8 cellular contexts compared by ENCODE assay signal in the genomic region with DNA sequence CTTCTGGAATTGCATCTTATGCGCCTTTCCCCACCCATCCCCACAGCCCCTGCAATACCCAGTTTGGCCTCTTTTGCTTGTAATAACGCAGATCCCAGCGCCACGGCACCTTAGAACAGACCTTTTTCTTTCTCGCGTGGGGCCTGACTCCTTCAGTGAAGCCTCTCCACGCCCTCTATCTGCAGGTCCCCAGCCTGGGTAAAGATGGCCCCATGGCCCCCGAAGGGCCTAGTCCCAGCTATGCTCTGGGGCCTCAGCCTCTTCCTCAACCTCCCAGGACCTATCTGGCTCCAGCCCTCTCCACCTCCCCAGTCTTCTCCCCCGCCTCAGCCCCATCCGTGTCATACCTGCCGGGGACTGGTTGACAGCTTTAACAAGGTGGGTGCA. TPM values are rescaled to one million over a fixed set of nuclear protein-coding genes. Genes with fewer than 3 reads are reported as not detected.
DNase-seq lines count a peak whose midpoint lies in the region; TF ChIP-seq lines count a peak whose summit lies in the region.

No MANE protein-coding gene starts in this region.

- H3K27me3 ChIP-seq in DOHH2 (ENCODE audit: control insufficient read depth, low read length), result no peaks in the 10 kb centered on the region
- no peaks in the 10 kb centered on the region for H3K27me3 ChIP-seq in mucosa of stomach (ENCODE audit: control insufficient read depth, insufficient read depth, low read length)

- no peaks in the 10 kb centered on the region for H3K9me3 ChIP-seq in DOHH2 (ENCODE audit: control insufficient read depth, insufficient read depth, low read length)
- H3K9me3 ChIP-seq in mucosa of stomach (ENCODE audit: control insufficient read depth, low read length), result no peaks in the 10 kb centered on the region

- H3K27ac ChIP-seq in DOHH2 (ENCODE audit: low read depth, low read length), result peak overlapping the region; percentile 54

- H3K36me3 ChIP-seq in DOHH2 (ENCODE audit: control insufficient read depth, low read length) (peaks cover 27% of the 10 kb centered on the region), mucosa of stomach (ENCODE audit: control insufficient read depth, insufficient read depth, low read length) (no peaks in the 10 kb centered on the region)

- no peaks in the 10 kb centered on the region for H3K9me2 ChIP-seq in DOHH2 (replicated peaks; ENCODE audit: control insufficient read depth, low read length)

- peak overlapping the region; percentile 91 for H3K4me2 ChIP-seq in DOHH2 (ENCODE audit: low read length)

- no peaks in the 10 kb centered on the region for H4K20me1 ChIP-seq in DOHH2 (ENCODE audit: control insufficient read depth, insufficient read depth, low read depth, low read length)

- peak; percentile 59 for DNase-seq in NB4 (ENCODE audit: low read depth)
- DNase-seq in cardiac fibroblast (ENCODE audit: low read depth in 2 of 2), result no peak
- DNase-seq in COLO829 (ENCODE audit: low spot score), result no peak
- DNase-seq in Ammon's horn (ENCODE audit: low spot score), result no peak
- no peak for DNase-seq in NK-92 treated with Interleukin-12 subunit alpha and Interleukin-12 subunit beta, amount 100 ng/mL, for 24 hours (lab: John Stamatoyannopoulos, UW)
- no peak for DNase-seq in occipital lobe (lab: John Stamatoyannopoulos, UW)

- H3K9ac ChIP-seq in mucosa of stomach (ENCODE audit: low read length), result peak overlapping the region; percentile 91

- H3K4me3 ChIP-seq in DOHH2 (ENCODE audit: low read length) (peak overlapping the region; percentile 82), NB4 (ENCODE audit: low read depth, low read length) (peak overlapping the region; percentile 79), cardiac fibroblast (replicated peaks in 1 of 2; ENCODE audit: low read depth in 2 of 2, low read length in 2 of 2) (peak overlapping the region; percentile 65 to 71), mucosa of stomach (ENCODE audit: low read length) (peak overlapping the region; percentile 64)

- TF ChIP-seq CTCF in DOHH2 (IDR thresholded peaks at IDR 0.05; ENCODE audit: low read depth, low read length, poor library complexity, severe bottlenecking) (peak; percentile 60), NB4 (IDR thresholded peaks at IDR 0.05; ENCODE audit: low read depth, low read length) (no peak), cardiac fibroblast (IDR thresholded peaks at IDR 0.05; ENCODE audit: low read depth, low read length) (peak; percentile 34)

- TF ChIP-seq POLR2A in NB4 (IDR thresholded peaks at IDR 0.05; ENCODE audit: extremely low read depth, insufficient read length), result no peak

- peaks cover 22% of the 10 kb centered on the region for H3K79me2 ChIP-seq in DOHH2 (ENCODE audit: control insufficient read depth, low read length)

- no peaks in the 10 kb centered on the region; the same call in 1 of the 2 replicates for H3F3A ChIP-seq in DOHH2 (ENCODE audit: control insufficient read depth, insufficient read depth)

- H3K4me1 ChIP-seq in DOHH2 (ENCODE audit: control insufficient read depth, low read length) (peaks cover 36% of the 10 kb centered on the region), mucosa of stomach (ENCODE audit: control insufficient read depth, insufficient read depth, low read length) (peaks cover 24% of the 10 kb centered on the region)

RNA-seq across cellular contexts. Expression of a gene that starts 0.6 kb away (rescaled TPM):
- 17.5 TPM for total RNA-seq in occipital lobe

RNA-seq across cellular contexts. Expression of a gene that starts 17.3 kb away (rescaled TPM):
- total RNA-seq in occipital lobe, result 4.5 TPM

RNA-seq across cellular contexts. Expression of a gene that starts 18.0 kb away (rescaled TPM):
- 4.1 TPM for total RNA-seq in occipital lobe

RNA-seq across cellular contexts. Expression of a gene that starts 31.6 kb away (rescaled TPM):
- not detected for total RNA-seq in occipital lobe

RNA-seq across cellular contexts. Expression of a gene that starts 43.8 kb away (rescaled TPM):
- total RNA-seq in occipital lobe, result 17.8 TPM
